ENCODE assay signal across 9 cellular contexts in the genomic region with DNA sequence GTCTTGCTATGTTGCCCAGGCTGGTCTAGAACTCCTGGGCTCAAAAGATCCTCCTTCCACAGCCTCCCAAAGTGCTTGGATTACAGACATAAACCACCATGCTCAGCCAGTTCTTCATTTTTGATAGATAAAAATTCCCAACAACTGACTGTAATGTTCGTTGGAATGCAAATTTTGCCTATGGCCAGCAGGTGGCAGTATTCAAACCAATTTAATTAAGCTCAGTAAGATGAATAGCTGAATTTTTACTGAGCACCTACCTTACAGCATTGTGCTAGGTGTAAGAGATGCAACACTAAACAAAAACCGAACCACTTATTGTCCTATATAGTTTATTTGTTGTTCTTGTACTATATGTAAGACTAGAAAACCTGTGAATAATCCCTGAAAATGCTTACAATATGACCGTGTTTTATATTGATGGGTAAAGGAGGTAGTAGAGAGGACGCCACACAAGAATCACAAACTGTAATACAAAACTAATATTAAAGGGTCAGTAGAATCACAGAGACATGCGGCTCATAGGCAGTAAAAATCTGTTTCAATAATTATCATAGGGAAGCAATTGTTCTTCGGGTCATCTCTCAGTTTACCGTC. TPM values are rescaled to one million over a fixed set of nuclear protein-coding genes. Genes with fewer than 3 reads are reported as not detected.
DNase-seq lines count a peak whose midpoint lies in the region; ATAC-seq and TF ChIP-seq lines count a peak whose summit lies in the region.
"Had no signal": no experiment of that assay in that cellular context is flagged by ENCODE, and none has a peak within 500 bp of the region (broad histone marks: within the 10 kb centered on the region; RNA-seq: fewer than 3 reads in every experiment).

No MANE protein-coding gene starts in this region.

- H3K9me3 Mint-ChIP-seq in CD14-positive monocyte (no peaks in the 10 kb centered on the region), endodermal cell (peaks cover 3% of the 10 kb centered on the region)

- H3K27ac Mint-ChIP-seq in CD14-positive monocyte: no peak overlapping the region
- H3K27ac Mint-ChIP-seq in endodermal cell: no peak overlapping the region

- H3K36me3 ChIP-seq in endodermal cell (ENCODE audit: control insufficient read depth, insufficient read depth, low read length): no peaks in the 10 kb centered on the region
- H3K36me3 ChIP-seq in mucosa of descending colon (ENCODE audit: low read depth): no peaks in the 10 kb centered on the region
- H3K36me3 ChIP-seq: SJCRH30 had no signal

- no peaks in the 10 kb centered on the region for H3K27me3 ChIP-seq in endodermal cell (ENCODE audit: control insufficient read depth, insufficient read depth, low read length, poor library complexity, severe bottlenecking)
- H3K27me3 ChIP-seq: SJCRH30 had no signal

- H3K4me1 ChIP-seq in endodermal cell (ENCODE audit: control insufficient read depth, insufficient read depth, low read length): no peaks in the 10 kb centered on the region
- H3K4me1 ChIP-seq in mucosa of descending colon (ENCODE audit: low read depth): no peaks in the 10 kb centered on the region
- H3K4me1 ChIP-seq: SJCRH30 had no signal

- peaks cover 7% of the 10 kb centered on the region for H3K9me3 ChIP-seq in endodermal cell (ENCODE audit: control insufficient read depth, low read length)
- H3K9me3 ChIP-seq in mucosa of descending colon: no peaks in the 10 kb centered on the region
- H3K9me3 ChIP-seq: SJCRH30 had no signal

- ATAC-seq in mucosa of descending colon (peak; percentile 50), GM18870 (IDR thresholded peaks at IDR 0.05; ENCODE audit: unreplicated experiment) (no peak), HG02571 (IDR thresholded peaks at IDR 0.05; ENCODE audit: unreplicated experiment) (no peak)

- no peaks in the 10 kb centered on the region for H3K36me3 Mint-ChIP-seq in CD14-positive monocyte
- peaks cover 4% of the 10 kb centered on the region for H3K36me3 Mint-ChIP-seq in endodermal cell (ENCODE audit: low read depth)

- TF ChIP-seq CTCF in CD14-positive monocyte (IDR thresholded peaks at IDR 0.05): peak; percentile 89
- peak; percentile 71 for TF ChIP-seq CTCF in GM12873 (IDR thresholded peaks at IDR 0.05; ENCODE audit: insufficient read depth, low read depth, low read length, missing control alignments)
- peak; percentile 64 for TF ChIP-seq CTCF in LNCaP clone FGC (IDR thresholded peaks at IDR 0.05; ENCODE audit: control insufficient read depth, extremely low read depth, insufficient read depth)
- TF ChIP-seq CTCF in endodermal cell (conservative IDR thresholded peaks at IDR 0.05): peak; percentile 91
- TF ChIP-seq CTCF in mucosa of descending colon (IDR thresholded peaks at IDR 0.05): peak; percentile 77

- H3K4me3 Mint-ChIP-seq in CD14-positive monocyte (no peak overlapping the region), endodermal cell (no peak overlapping the region)

- H3K4me3 ChIP-seq in LNCaP clone FGC (ENCODE audit: low read depth, low read length): no peak overlapping the region
- no peak overlapping the region for H3K4me3 ChIP-seq in endodermal cell (ENCODE audit: low read length)
- H3K4me3 ChIP-seq in mucosa of descending colon: no peak overlapping the region
- H3K4me3 ChIP-seq: SJCRH30 had no signal

- DNase-seq in CD14-positive monocyte (ENCODE audit: low spot score): no peak
- peak; percentile 27 for DNase-seq in LNCaP clone FGC (ENCODE audit: low read depth)
- DNase-seq in SHP77 treated with DMSO at 0.1 percent for 48 hours (lab: John Stamatoyannopoulos, UW): peak; percentile 15
- DNase-seq in endodermal cell: no peak
- DNase-seq in mucosa of descending colon: peak in 1 of 3 donors; percentile 26

- intact Hi-C loops in CD14-positive monocyte (cut with micrococcal nuclease): no loop called here
- intact Hi-C loops in mucosa of descending colon (cut with DNase I, micrococcal nuclease): loop anchor here in 1 of 2 donors (10.0 kb wide), 1 partner anchor 51 kb away; no protein-coding TSS in a partner anchor

- H3K4me1 Mint-ChIP-seq in CD14-positive monocyte (peaks cover 6% of the 10 kb centered on the region), endodermal cell (peaks cover 5% of the 10 kb centered on the region)

- no peak overlapping the region for H3K27ac ChIP-seq in endodermal cell (ENCODE audit: low read depth, low read length)
- H3K27ac ChIP-seq: SJCRH30 had no signal

- 83 to 100% methylated on average over 2 to 6 of the region's 7 CpGs for WGBS in endodermal cell (ENCODE audit: insufficient coverage in 1 of 2, insufficient read length in 1 of 2), 2 experiments

- H3K9ac ChIP-seq in endodermal cell (ENCODE audit: extremely low read depth, low read length, poor library complexity, severe bottlenecking): no peak overlapping the region

- no peaks in the 10 kb centered on the region for H3K27me3 Mint-ChIP-seq in CD14-positive monocyte (ENCODE audit: low read depth in 3 of 3)
- H3K27me3 Mint-ChIP-seq in endodermal cell (ENCODE audit: insufficient read depth): no peaks in the 10 kb centered on the region

RNA-seq across cellular contexts. Expression of gene TMEM182, which starts 8.2 kb away (rescaled TPM):
- polyA plus RNA-seq in CD14-positive monocyte: under 1 TPM; 0.24 to 0.69 TPM
- total RNA-seq in endodermal cell (1 to 10 TPM; 4.2 to 5.6 TPM), mucosa of descending colon (1 to 10 TPM; 3.2 to 4.4 (median 3.4) TPM)
- polyA plus RNA-seq in endodermal cell (2013, experiment 1 of 2): 6.3 TPM
- 5.4 TPM for polyA plus RNA-seq in endodermal cell (2013, experiment 2 of 2)

Comparison
In these comparisons a context has a peak if more than half of its experiments do, and no peak if none do; other contexts are left out.
1. DNase-seq: peak in LNCaP clone FGC (single experiment) and SHP77 treated with DMSO at 0.1 percent for 48 hours (single experiment); none in CD14-positive monocyte (single experiment) and endodermal cell (single experiment).
2. Peak in every context shown above with its lines, with median percentiles within 50 percentile points of each other: CTCF ChIP-seq.